In the genomic region with DNA sequence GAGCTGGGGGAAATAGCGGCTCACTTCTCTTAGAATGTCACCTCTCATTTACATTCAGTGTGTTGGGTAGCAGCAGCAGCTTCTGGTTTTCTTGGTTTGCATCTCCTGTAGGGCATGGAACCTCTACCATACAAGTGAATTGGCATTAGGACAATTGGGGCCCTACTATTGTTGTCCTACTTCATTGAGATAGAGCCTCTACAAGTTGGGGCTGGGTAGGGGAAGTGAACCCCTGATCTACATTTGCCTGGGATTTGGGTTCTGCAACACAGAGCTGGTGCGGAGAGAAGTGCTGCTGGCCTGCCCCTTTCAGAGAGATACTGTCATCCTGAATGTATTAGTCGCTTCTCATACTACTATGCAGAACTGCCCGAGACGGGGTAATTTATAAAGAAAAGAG, we compare ENCODE assay signal across 27 cellular contexts.
"Had no signal": no experiment of that assay in that cellular context is flagged by ENCODE, and none has a peak within 500 bp of the region (broad histone marks: within the 10 kb centered on the region; RNA-seq: fewer than 3 reads in every experiment).

No MANE protein-coding gene starts in this region.

- DNase-seq: activated B cell treated with CpG ODN at 0.5 μM for 24 hours; activated CD4-positive, alpha-beta T cell treated with anti-CD3 and anti-CD28 coated beads for 36 hours; activated CD4-positive, alpha-beta T cell treated with anti-CD3 and anti-CD28 coated beads, Interleukin-2, amount 50 U/mL, for 4 hours; activated CD8-positive, alpha-beta memory T cell treated with anti-CD3 and anti-CD28 coated beads for 24 hours; activated CD8-positive, alpha-beta memory T cell treated with anti-CD3 and anti-CD28 coated beads, Interleukin-2, amount 50 U/mL, for 4 hours; activated naive CD4-positive, alpha-beta T cell; activated T-cell treated with anti-CD3 and anti-CD28 coated beads, Interleukin-2, amount 50 U/mL, for 24 hours; brain microvascular endothelial cell; central memory CD4-positive, alpha-beta T cell; dorsolateral prefrontal cortex; effector memory CD8-positive, alpha-beta T cell; foreskin melanocyte; hippocampal formation; kidney glomerular epithelial cell; left lung; naive thymus-derived CD4-positive, alpha-beta T cell; spleen; stimulated activated CD4-positive, alpha-beta T cell treated with anti-CD3 and anti-CD28 coated beads, Interleukin-4, amount 100 ng/mL, for 4 hours; stimulated activated naive CD8-positive, alpha-beta T cell treated with anti-CD3 and anti-CD28 coated beads, Interleukin-15, Interleukin-2, amounts not matched to agents 100 U/mL and 50 U/mL, for 24 hours; T1000 had no signal

- H3K4me2 ChIP-seq: neural progenitor cell had no signal

- H3K27ac Mint-ChIP-seq: activated B cell treated with CpG ODN at 0.5 μM for 24 hours; activated CD4-positive, alpha-beta T cell treated with anti-CD3 and anti-CD28 coated beads for 36 hours; activated naive CD8-positive, alpha-beta T cell; activated T-cell treated with anti-CD3 and anti-CD28 coated beads, Interleukin-2, amount 50 U/mL, for 24 hours; activated T-helper 17 cell treated with anti-CD3 and anti-CD28 coated beads, Interleukin-2, amount 50 U/mL, for 72 hours; effector memory CD8-positive, alpha-beta T cell; naive thymus-derived CD4-positive, alpha-beta T cell; neural progenitor cell had no signal

- H3K36me3 Mint-ChIP-seq: neural progenitor cell had no signal

- H3K4me3 ChIP-seq: adrenal gland, ascending aorta, dorsolateral prefrontal cortex, left lung, lung, neural progenitor cell, spleen, upper lobe of left lung had no signal

- H3K36me3 ChIP-seq: adrenal gland, ascending aorta, brain microvascular endothelial cell, left lung, neural progenitor cell, spleen, upper lobe of left lung had no signal

- H3K4me1 ChIP-seq: adrenal gland, ascending aorta, left lung, neural progenitor cell, upper lobe of left lung had no signal

- H3K9ac ChIP-seq: neural progenitor cell had no signal

- H3K4me3 Mint-ChIP-seq: activated B cell treated with CpG ODN at 0.5 μM for 24 hours; activated CD4-positive, alpha-beta T cell treated with anti-CD3 and anti-CD28 coated beads for 36 hours; activated naive CD8-positive, alpha-beta T cell; activated T-cell treated with anti-CD3 and anti-CD28 coated beads, Interleukin-2, amount 50 U/mL, for 24 hours; activated T-helper 17 cell treated with anti-CD3 and anti-CD28 coated beads, Interleukin-2, amount 50 U/mL, for 72 hours; effector memory CD8-positive, alpha-beta T cell; naive thymus-derived CD4-positive, alpha-beta T cell; neural progenitor cell had no signal

- H3K4me1 Mint-ChIP-seq: activated CD4-positive, alpha-beta T cell treated with anti-CD3 and anti-CD28 coated beads for 36 hours; activated T-helper 17 cell treated with anti-CD3 and anti-CD28 coated beads, Interleukin-2, amount 50 U/mL, for 72 hours; naive thymus-derived CD4-positive, alpha-beta T cell had no signal

- H3K27me3 ChIP-seq: adrenal gland, ascending aorta, brain microvascular endothelial cell, dorsolateral prefrontal cortex, left lung, neural progenitor cell, upper lobe of left lung had no signal

- H2AFZ ChIP-seq: neural progenitor cell had no signal

- H3K27ac ChIP-seq: adrenal gland, ascending aorta, brain microvascular endothelial cell, dorsolateral prefrontal cortex, left lung, neural progenitor cell, upper lobe of left lung had no signal
